In genomic region chr11:128474036-128474874, GRCh38 we compare ENCODE assay signal across 11 cellular contexts.
A peak's percentile ranks its signal among the peaks of the same experiment; 100 is the strongest.
DNase-seq lines count a peak whose midpoint lies in the region; ATAC-seq, FAIRE-seq and TF ChIP-seq lines count a peak whose summit lies in the region.
"Had no signal": no experiment of that assay in that cellular context is flagged by ENCODE, and none has a peak within 500 bp of the region (broad histone marks: within the 10 kb centered on the region; RNA-seq: fewer than 3 reads in every experiment).

No MANE protein-coding gene starts in this region.

- H3K27ac ChIP-seq in GM12878 (ENCODE audit: control insufficient read depth, insufficient read depth): peak overlapping the region; percentile 91
- H3K27ac ChIP-seq in mucosa of rectum (ENCODE audit: low read depth in 2 of 2, low read length in 2 of 2): peak overlapping the region; percentile 42 to 75
- H3K27ac ChIP-seq in upper lobe of right lung: peak overlapping the region; percentile 48
- H3K27ac ChIP-seq in testis: no peak overlapping the region

- no peak for FAIRE-seq in GM12878 (lab: Jason Lieb, UNC)
- FAIRE-seq: H1 had no signal

- POLR2A ChIA-PET in GM12878 (lab: Charles Lee): interaction anchor here (3.4 to 4.4 kb wide), 3 partner anchors 10 to 79 kb away, joined by 15 to 37 read pairs (median 32); no protein-coding TSS in a partner anchor

- H3K4me1 ChIP-seq in GM12878 (ENCODE audit: control insufficient read depth, insufficient read depth, low read length): peaks cover 82% of the 10 kb centered on the region
- H3K4me1 ChIP-seq in mucosa of rectum (ENCODE audit: control insufficient read depth in 2 of 2, insufficient read depth in 2 of 2, low read length in 2 of 2): peaks cover 53 to 55% of the 10 kb centered on the region in 2 donors
- peaks cover 86% of the 10 kb centered on the region for H3K4me1 ChIP-seq in upper lobe of right lung
- H3K4me1 ChIP-seq in testis: peaks cover 22% of the 10 kb centered on the region

- no peak overlapping the region for H3K4me3 ChIP-seq in GM12878
- H3K4me3 ChIP-seq in mucosa of rectum (ENCODE audit: low read length in 2 of 2): peak overlapping the region in 1 of 2 donors; percentile 9
- no peak overlapping the region for H3K4me3 ChIP-seq in upper lobe of right lung
- H3K4me3 ChIP-seq in testis: no peak overlapping the region

- H3K9me3 Mint-ChIP-seq in activated naive CD4-positive, alpha-beta T cell treated with anti-CD3 and anti-CD28 coated beads, Interleukin-2, amount 10 ng/mL, durations not matched to agents 7 days and 5 days: no peaks in the 10 kb centered on the region

- TF ChIP-seq POLR2A in GM12878 (IDR thresholded peaks at IDR 0.05; ENCODE audit: low read depth, low read length) (no peak), testis (IDR thresholded peaks at IDR 0.05) (no peak)

- H3K36me3 ChIP-seq in GM12878 (ENCODE audit: control insufficient read depth in 2 of 2, insufficient read depth in 2 of 2, low read length in 1 of 2) (peaks cover 4 to 31% of the 10 kb centered on the region in 2 experiments), mucosa of rectum (ENCODE audit: control insufficient read depth in 2 of 2, insufficient read depth in 2 of 2, low read length in 2 of 2) (peaks cover 15 to 37% of the 10 kb centered on the region in 2 donors), upper lobe of right lung (peaks cover 39% of the 10 kb centered on the region), testis (ENCODE audit: low read depth, missing control alignments) (no peaks in the 10 kb centered on the region)
- H3K36me3 ChIP-seq: BE2C had no signal

- no peaks in the 10 kb centered on the region for H3K27me3 ChIP-seq in GM12878 (replicated peaks in 1 of 2; ENCODE audit: control insufficient read depth in 2 of 2, insufficient read depth in 2 of 2, low read length in 1 of 2)
- H3K27me3 ChIP-seq in mucosa of rectum (ENCODE audit: control insufficient read depth in 2 of 2, insufficient read depth in 2 of 2, low read length in 2 of 2): no peaks in the 10 kb centered on the region
- H3K27me3 ChIP-seq in upper lobe of right lung: no peaks in the 10 kb centered on the region
- no peaks in the 10 kb centered on the region for H3K27me3 ChIP-seq in testis
- H3K27me3 ChIP-seq: BE2C had no signal

- H3K4me3 Mint-ChIP-seq in activated naive CD4-positive, alpha-beta T cell treated with anti-CD3 and anti-CD28 coated beads, Interleukin-2, amount 10 ng/mL, durations not matched to agents 7 days and 5 days: peak overlapping the region; percentile 47

- RAD21 ChIA-PET in GM12878 (lab: Charles Lee; ENCODE audit: unreplicated experiment): interaction anchor here (1.2 to 11.1 kb wide), 9 partner anchors 9 to 184 kb away, joined by 3 to 144 read pairs (median 30); no protein-coding TSS in a partner anchor

- TF ChIP-seq CTCF in GM12878 (IDR thresholded peaks at IDR 0.05 in 2 of 3, conservative IDR thresholded peaks at IDR 0.05 in 1 of 3; ENCODE audit: control insufficient read depth in 2 of 3, extremely low read depth in 1 of 3, insufficient read depth in 1 of 3, low read depth in 3 of 3, low read length in 3 of 3): no peak
- TF ChIP-seq CTCF in upper lobe of right lung (IDR thresholded peaks at IDR 0.05): no peak
- TF ChIP-seq CTCF in testis (IDR thresholded peaks at IDR 0.05): no peak

- no peaks in the 10 kb centered on the region for H3K27me3 Mint-ChIP-seq in activated naive CD4-positive, alpha-beta T cell treated with anti-CD3 and anti-CD28 coated beads, Interleukin-2, amount 10 ng/mL, durations not matched to agents 7 days and 5 days

- peaks cover 92% of the 10 kb centered on the region for H3K36me3 Mint-ChIP-seq in activated naive CD4-positive, alpha-beta T cell treated with anti-CD3 and anti-CD28 coated beads, Interleukin-2, amount 10 ng/mL, durations not matched to agents 7 days and 5 days

- no TSS peak for BruUV-seq in GM12878 (replicated peaks; lab: Mats Ljungman, UMichigan)

- TF ChIP-seq RAD21 in GM12878 (IDR thresholded peaks at IDR 0.05; ENCODE audit: insufficient read depth, low read depth, low read length): no peak

- TF ChIP-seq EP300 in GM12878 (IDR thresholded peaks at IDR 0.05; ENCODE audit: borderline replicate concordance in 1 of 2, control insufficient read depth in 1 of 2, low read depth in 2 of 2, low read length in 2 of 2): no peak

- peaks cover 97% of the 10 kb centered on the region for H3K4me1 Mint-ChIP-seq in activated naive CD4-positive, alpha-beta T cell treated with anti-CD3 and anti-CD28 coated beads, Interleukin-2, amount 10 ng/mL, durations not matched to agents 7 days and 5 days

- no peaks in the 10 kb centered on the region for H4K20me1 ChIP-seq in GM12878 (ENCODE audit: control insufficient read depth, insufficient read depth)

- WGBS in GM12878 (ENCODE audit: insufficient coverage, insufficient replicate concordance, low lambda C conversion rate, missing lambda C conversion rate): 41% methylated on average over 8 of the region's 8 CpGs
- WGBS in testis, 2 donors: 63 to 68% methylated on average over 8 of the region's 8 CpGs

- H3K79me2 ChIP-seq in GM12878 (ENCODE audit: control insufficient read depth, insufficient read depth, low read length): peaks cover 57% of the 10 kb centered on the region

- intact Hi-C loops in GM12878 (cut with micrococcal nuclease; ENCODE audit: unreplicated experiment): loop anchor here (5.0 to 10.0 kb wide), 3 partner anchors 157 to 299 kb away; no protein-coding TSS in a partner anchor
- intact Hi-C loops in upper lobe of right lung (cut with DNase I): no loop called here
- intact Hi-C loops in testis (cut with DNase I; ENCODE audit: low total_unique reads): no loop called here

- in situ Hi-C loops in GM12878 (cut with MboI): loop anchor here (5.0 to 25.0 kb wide), 2 partner anchors 78 to 187 kb away; no protein-coding TSS in a partner anchor

- SMC1A ChIA-PET in GM12878 (lab: Charles Lee; ENCODE audit: uncharacterized antibody, unreplicated experiment): interaction anchor here (0.6 to 10.6 kb wide), 20 partner anchors 9 to 187 kb away, joined by 3 to 154 read pairs (median 5); no protein-coding TSS in a partner anchor

- peak overlapping the region; percentile 32; the same call in 1 of the 2 replicates for H3K9ac ChIP-seq in GM12878 (ENCODE audit: control insufficient read depth, insufficient read depth, low read length)
- peak overlapping the region in 1 of 2 donors; percentile 19 for H3K9ac ChIP-seq in mucosa of rectum (ENCODE audit: low read depth in 1 of 2, low read length in 2 of 2)

- H2AFZ ChIP-seq in GM12878 (ENCODE audit: control insufficient read depth, low read depth, low read length): no peak overlapping the region

- peak overlapping the region; percentile 92 for H3K27ac Mint-ChIP-seq in activated naive CD4-positive, alpha-beta T cell treated with anti-CD3 and anti-CD28 coated beads, Interleukin-2, amount 10 ng/mL, durations not matched to agents 7 days and 5 days

- ATAC-seq in GM12878 (no peak), upper lobe of right lung (no peak), GM21717 (IDR thresholded peaks at IDR 0.05; ENCODE audit: unreplicated experiment) (no peak), HG02870 (IDR thresholded peaks at IDR 0.05; ENCODE audit: unreplicated experiment) (no peak)

- no peak for DNase-seq in activated naive CD4-positive, alpha-beta T cell treated with anti-CD3 and anti-CD28 coated beads, Interleukin-2, amount 10 ng/mL, durations not matched to agents 7 days and 5 days
- no peak for DNase-seq in activated naive CD4-positive, alpha-beta T cell treated with anti-CD3 and anti-CD28 coated beads, Interleukin-2, amount 50 U/mL, for 16 hours
- DNase-seq in GM12878 (ENCODE audit: low read depth, low spot score): no peak
- DNase-seq in upper lobe of right lung: no peak
- no peak for DNase-seq in testis
- DNase-seq: BE2C, occipital lobe had no signal

- CTCF ChIA-PET in activated naive CD4-positive, alpha-beta T cell treated with anti-CD3 and anti-CD28 coated beads, Interleukin-2, amount 10 ng/mL, durations not matched to agents 7 days and 5 days (lab: Charles Lee): interaction anchor here (1.0 to 6.7 kb wide), 13 partner anchors 9 to 187 kb away, joined by 3 to 44 read pairs (median 5); no protein-coding TSS in a partner anchor
- CTCF ChIA-PET in GM12878 (lab: Yijun Ruan, JAX): interaction anchor here (0.7 to 2.1 kb wide), 14 partner anchors 8 to 357 kb away, joined by 3 to 13 read pairs (median 4); no protein-coding TSS in a partner anchor

- peak overlapping the region; percentile 95; the same call in 1 of the 2 replicates for H3K4me2 ChIP-seq in GM12878 (ENCODE audit: control insufficient read depth, insufficient read depth)

- H3K9me3 ChIP-seq in GM12878 (replicated peaks; ENCODE audit: control insufficient read depth, insufficient read depth, low read length) (peaks cover 4% of the 10 kb centered on the region; the same call in 2 of the 3 replicates), mucosa of rectum (ENCODE audit: control insufficient read depth in 2 of 2, low read length in 2 of 2) (no peaks in the 10 kb centered on the region), upper lobe of right lung (no peaks in the 10 kb centered on the region), testis (no peaks in the 10 kb centered on the region)
- H3K9me3 ChIP-seq: BE2C had no signal

TF ChIP-seq in GM12878, 131 proteins besides CTCF, POLR2A, EP300 and RAD21 (continues in another document):
- TF ChIP-seq PAX8 (IDR thresholded peaks at IDR 0.05) (no peak), RFX5 (IDR thresholded peaks at IDR 0.05; ENCODE audit: low read depth, low read length) (no peak), STAT1 (conservative IDR thresholded peaks at IDR 0.05) (no peak), EED (IDR thresholded peaks at IDR 0.05; ENCODE audit: low read depth) (no peak), ETV6 (conservative IDR thresholded peaks at IDR 0.05 in 1 of 2, IDR thresholded peaks at IDR 0.05 in 1 of 2; ENCODE audit: borderline replicate concordance in 1 of 2, low read depth in 1 of 2) (no peak), CEBPB (IDR thresholded peaks at IDR 0.05; ENCODE audit: borderline replicate concordance in 1 of 2, low read depth in 2 of 2, low read length in 2 of 2) (no peak), CHD2 (IDR thresholded peaks at IDR 0.05; ENCODE audit: borderline replicate concordance, low read depth, low read length) (no peak), NFXL1 (IDR thresholded peaks at IDR 0.05; ENCODE audit: borderline replicate concordance) (no peak), ZNF207 (IDR thresholded peaks at IDR 0.05; ENCODE audit: borderline replicate concordance) (no peak), SIX5 (IDR thresholded peaks at IDR 0.05; ENCODE audit: low read depth, low read length, severe bottlenecking) (no peak), CBX5 (IDR thresholded peaks at IDR 0.05; ENCODE audit: low read depth) (no peak), KLF5 (IDR thresholded peaks at IDR 0.05; ENCODE audit: partially characterized antibody) (no peak), ZZZ3 (IDR thresholded peaks at IDR 0.05; ENCODE audit: control insufficient read depth, insufficient read length, low read depth) (no peak), CHD4 (IDR thresholded peaks at IDR 0.05) (no peak), EZH2 (IDR thresholded peaks at IDR 0.05; ENCODE audit: borderline replicate concordance, control insufficient read depth, low read depth, low read length) (no peak), HCFC1 (IDR thresholded peaks at IDR 0.05; ENCODE audit: low read length) (no peak)

Comparison
In these comparisons a context has a peak if more than half of its experiments do, and no peak if none do; other contexts are left out.
1. H3K27ac ChIP-seq: peak in GM12878 (single experiment), mucosa of rectum (2 of 2) and upper lobe of right lung (single experiment); none in testis (0 of 2).